In the genomic region with DNA sequence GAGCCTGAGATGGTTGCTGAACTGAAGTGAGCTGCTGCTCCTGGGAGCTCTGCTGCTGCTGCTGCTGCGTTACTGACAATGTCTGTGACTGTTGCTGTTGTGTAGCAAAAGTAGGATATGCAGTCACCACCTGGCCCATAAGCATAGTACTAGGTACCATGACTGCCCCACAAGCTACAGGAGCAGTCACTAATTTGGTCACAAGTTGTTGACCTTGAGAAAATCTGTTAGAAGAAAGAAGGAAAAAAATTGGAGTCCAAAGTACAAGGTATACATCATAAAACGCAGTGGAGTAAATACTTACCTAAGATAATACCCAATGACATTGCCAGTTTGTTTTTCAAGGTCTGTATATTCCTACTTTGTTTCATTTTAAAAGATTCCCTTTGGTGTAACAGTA, we compare ENCODE assay signal across 20 cellular contexts. TPM values are rescaled to one million over a fixed set of nuclear protein-coding genes. Genes with fewer than 3 reads are reported as not detected.
A peak's percentile ranks its signal among the peaks of the same experiment; 100 is the strongest.
DNase-seq lines count a peak whose midpoint lies in the region; ATAC-seq and TF ChIP-seq lines count a peak whose summit lies in the region.
"Had no signal": no experiment of that assay in that cellular context is flagged by ENCODE, and none has a peak within 500 bp of the region (broad histone marks: within the 10 kb centered on the region; RNA-seq: fewer than 3 reads in every experiment).

No MANE protein-coding gene starts in this region.

- H3K9me3 Mint-ChIP-seq in Caco-2 (ENCODE audit: unreplicated experiment) (no peaks in the 10 kb centered on the region), immature natural killer cell (no peaks in the 10 kb centered on the region)

- no TSS peak for BruUV-seq in Caco-2 (replicated peaks; lab: Mats Ljungman, UMichigan)
- no TSS peak for BruUV-seq in A673 (replicated peaks; lab: Mats Ljungman, UMichigan)

- H3K4me3 Mint-ChIP-seq in Caco-2 (ENCODE audit: unreplicated experiment) (peak overlapping the region; percentile 54), T-helper 17 cell (no peak overlapping the region), immature natural killer cell (no peak overlapping the region)
- H3K4me3 Mint-ChIP-seq: activated CD8-positive, alpha-beta T cell treated with anti-CD3 and anti-CD28 coated beads, Interleukin-2, amount 10 ng/mL, durations not matched to agents 7 days and 5 days had no signal

- peak overlapping the region; percentile 77 for H3K27ac Mint-ChIP-seq in Caco-2 (ENCODE audit: unreplicated experiment)
- H3K27ac Mint-ChIP-seq in T-helper 17 cell = peak overlapping the region; percentile 51
- H3K27ac Mint-ChIP-seq in immature natural killer cell = peak overlapping the region in 4 of 6 donors; percentile 26 to 55 (median 36)
- H3K27ac Mint-ChIP-seq: activated CD8-positive, alpha-beta T cell treated with anti-CD3 and anti-CD28 coated beads, Interleukin-2, amount 10 ng/mL, durations not matched to agents 7 days and 5 days had no signal

- ATAC-seq in T-helper 17 cell (no peak), GM18520 (IDR thresholded peaks at IDR 0.05; ENCODE audit: unreplicated experiment) (no peak)
- ATAC-seq: activated CD8-positive, alpha-beta T cell treated with anti-CD3 and anti-CD28 coated beads, Interleukin-2, amount 10 ng/mL, durations not matched to agents 7 days and 5 days had no signal

- DNase-seq in Caco-2 (peak in 1 of 2 experiments; percentile 15), T-helper 17 cell (no peak), immature natural killer cell (no peak), prostate gland (ENCODE audit: low spot score) (peak; percentile 9), A673 (ENCODE audit: low spot score) (no peak), GM20000 (ENCODE audit: low spot score) (no peak), 8988T (no peak)
- DNase-seq: activated CD8-positive, alpha-beta T cell treated with anti-CD3 and anti-CD28 coated beads, Interleukin-2, amount 10 ng/mL, durations not matched to agents 7 days and 5 days; activated T-cell treated with anti-CD3 and anti-CD28 coated beads for 4 hours; brain microvascular endothelial cell; esophagus squamous epithelium; Kasumi-1; left ventricle myocardium inferior; midbrain; NCI-H187; NCI-H69; stimulated activated CD4-positive, alpha-beta T cell treated with anti-CD3 and anti-CD28 coated beads, Interleukin-1b, Interleukin-23, amount 100 ng/mL, for 48 hours; T-helper 1 cell had no signal

- TF ChIP-seq CTCF in Caco-2 (IDR thresholded peaks at IDR 0.05; ENCODE audit: insufficient read depth in 1 of 2, low read depth in 1 of 2, low read length in 1 of 2, severe bottlenecking in 1 of 2, unreplicated experiment in 1 of 2) (no peak), prostate gland (IDR thresholded peaks at IDR 0.05) (no peak), A673 (conservative IDR thresholded peaks at IDR 0.05; ENCODE audit: low read depth, low read length) (no peak), GM20000 (IDR thresholded peaks at IDR 0.05; ENCODE audit: extremely low read depth, missing control alignments) (no peak)

- H3K27ac ChIP-seq in prostate gland = peak overlapping the region; percentile 27 to 55
- no peak overlapping the region for H3K27ac ChIP-seq in A673 (ENCODE audit: low read depth, low read length, poor library complexity, severe bottlenecking)
- H3K27ac ChIP-seq: esophagus squamous epithelium, left ventricle myocardium inferior, SJSA1 had no signal

- H3K4me3 ChIP-seq in Caco-2 (ENCODE audit: low read depth, low read length) (peak overlapping the region; percentile 18; the same call in 1 of the 2 replicates), prostate gland (no peak overlapping the region), A673 (ENCODE audit: low read depth, low read length, poor library complexity, severe bottlenecking) (no peak overlapping the region)
- H3K4me3 ChIP-seq: esophagus squamous epithelium, left ventricle myocardium inferior, SJSA1 had no signal

- 0 out of 2 replicates have a peak, but pooled peaks cover 1% of the 10 kb centered on the region for H3K36me3 ChIP-seq in Caco-2 (ENCODE audit: control insufficient read depth, insufficient read depth, low read length)
- H3K36me3 ChIP-seq in prostate gland = no peaks in the 10 kb centered on the region
- H3K36me3 ChIP-seq in A673 (ENCODE audit: insufficient read depth, low read length, poor library complexity, severe bottlenecking) = peaks cover 5% of the 10 kb centered on the region

- POLR2A ChIA-PET in Caco-2 (lab: Charles Lee) (interaction anchor here (0.9 kb wide), 1 partner anchor 43 kb away, joined by 3 read pairs; the partner anchor contains the start of gene TMEM165), A673 (lab: Charles Lee; ENCODE audit: low non-redundant PET) (no interaction called here)

- no peaks in the 10 kb centered on the region for H3K27me3 ChIP-seq in Caco-2 (replicated peaks; ENCODE audit: control insufficient read depth, insufficient read depth, low read length)
- no peaks in the 10 kb centered on the region for H3K27me3 ChIP-seq in prostate gland (replicated peaks; ENCODE audit: insufficient read depth)
- no peaks in the 10 kb centered on the region for H3K27me3 ChIP-seq in A673 (replicated peaks; ENCODE audit: insufficient read depth, low read depth, low read length, poor library complexity)
- H3K27me3 ChIP-seq: brain microvascular endothelial cell, esophagus squamous epithelium, SJSA1 had no signal

- TF ChIP-seq POLR2A in prostate gland (IDR thresholded peaks at IDR 0.05) = no peak

- H3K4me1 Mint-ChIP-seq in Caco-2 (ENCODE audit: low read depth, unreplicated experiment) = peaks cover 22% of the 10 kb centered on the region
- H3K4me1 Mint-ChIP-seq in T-helper 17 cell = peaks cover 9% of the 10 kb centered on the region
- H3K4me1 Mint-ChIP-seq in immature natural killer cell = peaks cover 14 to 23% of the 10 kb centered on the region in 2 donors

- intact Hi-C loops in Caco-2 (cut with micrococcal nuclease; ENCODE audit: unreplicated experiment) = loop anchor here (2.0 to 5.0 kb wide), 2 partner anchors 92 to 109 kb away; partner anchors contain the start of genes CLOCK and SRD5A3
- intact Hi-C loops in prostate gland (cut with DNase I) = no loop called here
- intact Hi-C loops in A673 (cut with micrococcal nuclease; ENCODE audit: unreplicated experiment) = no loop called here

- H3K27me3 Mint-ChIP-seq in Caco-2 (ENCODE audit: insufficient read depth, unreplicated experiment) (no peaks in the 10 kb centered on the region), T-helper 17 cell (no peaks in the 10 kb centered on the region), immature natural killer cell (ENCODE audit: low read depth in 3 of 3) (no peaks in the 10 kb centered on the region)

- H3K9me3 ChIP-seq in Caco-2 (no peaks in the 10 kb centered on the region), T-helper 17 cell (ENCODE audit: control insufficient read depth, low read length, poor library complexity, severe bottlenecking) (no peaks in the 10 kb centered on the region), prostate gland (no peaks in the 10 kb centered on the region), A673 (ENCODE audit: low read depth, low read length, poor library complexity, severe bottlenecking) (no peaks in the 10 kb centered on the region)
- H3K9me3 ChIP-seq: esophagus squamous epithelium, left ventricle myocardium inferior, SJSA1 had no signal

- H3K36me3 Mint-ChIP-seq in Caco-2 (ENCODE audit: insufficient read depth, unreplicated experiment) = peaks cover 58% of the 10 kb centered on the region
- H3K36me3 Mint-ChIP-seq in T-helper 17 cell (ENCODE audit: low read depth) = peaks cover 6% of the 10 kb centered on the region
- peaks cover 0 to 25% (median 7%) of the 10 kb centered on the region in 3 donors for H3K36me3 Mint-ChIP-seq in immature natural killer cell

- WGBS in prostate gland = 78% methylated on average over 2 of the region's 2 CpGs

- CTCF ChIA-PET in Caco-2 (lab: Charles Lee) (interaction anchor here (0.6 to 1.2 kb wide), 2 partner anchors 30 to 108 kb away, joined by 3 to 4 read pairs; no protein-coding TSS in a partner anchor), A673 (lab: Charles Lee) (no interaction called here)

- H3K4me1 ChIP-seq in Caco-2 = peaks cover 48% of the 10 kb centered on the region
- H3K4me1 ChIP-seq in prostate gland (replicated peaks) = no peaks in the 10 kb centered on the region
- no peaks in the 10 kb centered on the region for H3K4me1 ChIP-seq in A673 (ENCODE audit: insufficient read depth, low read length, poor library complexity, severe bottlenecking)
- H3K4me1 ChIP-seq: SJSA1 had no signal

RNA-seq across cellular contexts. Expression of gene TMEM165, which starts 42.6 kb away (rescaled TPM):
- 90.4 and 91.9 TPM in 2 replicates for total RNA-seq in Caco-2 (2022)
- total RNA-seq in T-helper 17 cell = 10 to 100 TPM; 49.7 to 58.8 TPM
- 10 to 100 TPM; 44.2 to 50.4 (median 44.8) TPM for polyA plus RNA-seq in immature natural killer cell
- 100 to 1,000 TPM; 117 to 183 TPM for total RNA-seq in prostate gland
- 33.5 and 34.7 TPM in 2 replicates for total RNA-seq in A673 (2021)
